In the genomic region with DNA sequence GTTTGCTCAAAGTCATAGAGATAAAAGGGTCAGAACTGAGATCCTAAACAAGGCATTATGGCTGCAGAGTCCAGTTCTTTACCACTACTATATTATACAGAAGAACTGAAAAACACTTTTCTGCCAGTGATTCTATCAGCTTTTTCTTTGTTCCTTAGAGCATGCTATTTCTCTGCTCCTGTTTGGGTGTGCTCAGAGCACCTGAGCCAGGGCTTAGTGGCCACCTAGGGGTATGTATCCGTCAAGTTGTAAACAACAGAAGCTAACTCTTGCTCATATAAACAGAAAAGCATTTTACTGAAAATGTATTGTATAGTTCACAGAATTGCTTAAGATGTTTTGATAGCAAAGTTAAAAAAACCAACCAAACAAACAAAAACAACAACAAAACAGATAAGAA, we compare ENCODE assay signal across 31 cellular contexts.
"Had no signal": no experiment of that assay in that cellular context is flagged by ENCODE, and none has a peak within 500 bp of the region (broad histone marks: within the 10 kb centered on the region; RNA-seq: fewer than 3 reads in every experiment).

No MANE protein-coding gene starts in this region.

- H3K79me2 ChIP-seq: parathyroid adenoma had no signal

- H3K36me3 ChIP-seq: neural progenitor cell, ovary, right lobe of liver, sigmoid colon, spleen, suprapubic skin, tibial artery, transverse colon, upper lobe of right lung, uterus had no signal

- H3K27me3 ChIP-seq: neural progenitor cell, right lobe of liver, sigmoid colon, spleen, suprapubic skin, testis, tibial artery, transverse colon, upper lobe of right lung, uterus had no signal

- DNase-seq: natural killer cell; occipital lobe; ovary; posterior cingulate gyrus; psoas muscle; right cardiac atrium; right lobe of liver; sigmoid colon; small intestine; spleen; stimulated activated CD4-positive, alpha-beta T cell treated with anti-CD3 and anti-CD28 coated beads, Interleukin-12 subunit alpha, Interleukin-12 subunit beta, amount 100 ng/mL, for 4 hours; stimulated activated CD4-positive, alpha-beta T cell treated with anti-CD3 and anti-CD28 coated beads, Interleukin-1b, Interleukin-23, amount 100 ng/mL, for 48 hours; stimulated activated CD4-positive, alpha-beta T cell treated with anti-CD3 and anti-CD28 coated beads, Interleukin-4, amount 100 ng/mL, for 1 hour; stimulated activated CD4-positive, alpha-beta T cell treated with anti-CD3 and anti-CD28 coated beads, Interleukin-4, amount 100 ng/mL, for 4 hours; stimulated activated CD8-positive, alpha-beta memory T cell treated with anti-CD3 and anti-CD28 coated beads, Interleukin-4, amount 100 ng/mL, for 48 hours; stimulated activated naive CD4-positive, alpha-beta T cell; stimulated activated naive CD8-positive, alpha-beta T cell treated with anti-CD3 and anti-CD28 coated beads, Interleukin-15, amount 100 ng/mL, for 72 hours; stimulated activated naive CD8-positive, alpha-beta T cell treated with anti-CD3 and anti-CD28 coated beads, Interleukin-15, Interleukin-2, amounts not matched to agents 100 U/mL and 50 U/mL, for 24 hours; substantia nigra; testis; tibial artery; transverse colon; upper lobe of right lung; uterus had no signal

- H3K27ac Mint-ChIP-seq: natural killer cell; nephron; neural progenitor cell; progenitor cell of endocrine pancreas; stimulated activated memory B cell treated with anti-CD40 and anti-IgM and Interleukin-4, amounts not matched to agents 10 μg/mL and 1 μg/mL and 100 μg/mL, for 72 hours; stimulated activated naive CD8-positive, alpha-beta T cell treated with anti-CD3 and anti-CD28 coated beads, Interleukin-15, amount 100 ng/mL, for 72 hours; type B pancreatic cell had no signal

- ATAC-seq: natural killer cell; psoas muscle; right cardiac atrium; right lobe of liver; stimulated activated memory B cell treated with anti-CD40 and anti-IgM and Interleukin-4, amounts not matched to agents 10 μg/mL and 1 μg/mL and 100 μg/mL, for 72 hours; stimulated activated naive CD8-positive, alpha-beta T cell treated with anti-CD3 and anti-CD28 coated beads, Interleukin-15, amount 100 ng/mL, for 72 hours; stimulated activated naive CD8-positive, alpha-beta T cell treated with anti-CD3 and anti-CD28 coated beads, Interleukin-15, Interleukin-2, amounts not matched to agents 100 U/mL and 50 U/mL, for 24 hours; upper lobe of right lung had no signal

- H3K4me2 ChIP-seq: neural progenitor cell had no signal

- H3K9me3 ChIP-seq: ovary, psoas muscle, right lobe of liver, sigmoid colon, suprapubic skin, testis, tibial artery, transverse colon, upper lobe of right lung, uterus had no signal

- H3K9me3 Mint-ChIP-seq: nephron; neural progenitor cell; stimulated activated memory B cell treated with anti-CD40 and anti-IgM and Interleukin-4, amounts not matched to agents 10 μg/mL and 1 μg/mL and 100 μg/mL, for 72 hours; stimulated activated naive CD8-positive, alpha-beta T cell treated with anti-CD3 and anti-CD28 coated beads, Interleukin-15, amount 100 ng/mL, for 72 hours; type B pancreatic cell had no signal

- H3K4me1 ChIP-seq: neural progenitor cell, parathyroid adenoma, psoas muscle, right lobe of liver, sigmoid colon, spleen, suprapubic skin, testis, transverse colon, upper lobe of right lung, uterus had no signal

- H2AFZ ChIP-seq: neural progenitor cell, parathyroid adenoma had no signal

- H3K9ac ChIP-seq: neural progenitor cell, parathyroid adenoma had no signal

- H3K27ac ChIP-seq: neural progenitor cell, ovary, parathyroid adenoma, psoas muscle, right lobe of liver, sigmoid colon, spleen, suprapubic skin, testis, tibial artery, transverse colon, upper lobe of right lung, uterus had no signal

- H3K4me1 Mint-ChIP-seq: natural killer cell; nephron; neural progenitor cell; stimulated activated memory B cell treated with anti-CD40 and anti-IgM and Interleukin-4, amounts not matched to agents 10 μg/mL and 1 μg/mL and 100 μg/mL, for 72 hours; stimulated activated naive CD8-positive, alpha-beta T cell treated with anti-CD3 and anti-CD28 coated beads, Interleukin-15, amount 100 ng/mL, for 72 hours had no signal

- H3K4me3 Mint-ChIP-seq: natural killer cell; nephron; neural progenitor cell; stimulated activated memory B cell treated with anti-CD40 and anti-IgM and Interleukin-4, amounts not matched to agents 10 μg/mL and 1 μg/mL and 100 μg/mL, for 72 hours; stimulated activated naive CD8-positive, alpha-beta T cell treated with anti-CD3 and anti-CD28 coated beads, Interleukin-15, amount 100 ng/mL, for 72 hours; type B pancreatic cell had no signal

- FAIRE-seq: small intestine had no signal

- H3K4me3 ChIP-seq: neural progenitor cell, ovary, psoas muscle, right lobe of liver, sigmoid colon, spleen, suprapubic skin, testis, tibial artery, transverse colon, upper lobe of right lung, uterus had no signal

- H3K27me3 Mint-ChIP-seq: progenitor cell of endocrine pancreas; stimulated activated memory B cell treated with anti-CD40 and anti-IgM and Interleukin-4, amounts not matched to agents 10 μg/mL and 1 μg/mL and 100 μg/mL, for 72 hours; stimulated activated naive CD8-positive, alpha-beta T cell treated with anti-CD3 and anti-CD28 coated beads, Interleukin-15, amount 100 ng/mL, for 72 hours; type B pancreatic cell had no signal

- H3K36me3 Mint-ChIP-seq: natural killer cell; neural progenitor cell; stimulated activated memory B cell treated with anti-CD40 and anti-IgM and Interleukin-4, amounts not matched to agents 10 μg/mL and 1 μg/mL and 100 μg/mL, for 72 hours; type B pancreatic cell had no signal
